ENCODE assay signal across 8 cellular contexts in genomic region chr11:3423138-3423715, GRCh38. TPM values are rescaled to one million over a fixed set of nuclear protein-coding genes. Genes with fewer than 3 reads are reported as not detected.
DNase-seq lines count a peak whose midpoint lies in the region; ATAC-seq and TF ChIP-seq lines count a peak whose summit lies in the region.
"Not testable (repeated sequence)": the region's sequence is repeated elsewhere in the genome, so short reads cannot be mapped to it uniquely, and the experiment has no call there.

No MANE protein-coding gene starts in this region.

- H3K36me3 Mint-ChIP-seq in CD4-positive, CD25-positive, alpha-beta regulatory T cell; activated CD8-positive, alpha-beta T cell treated with anti-CD3 and anti-CD28 coated beads, Interleukin-2, amount 10 ng/mL, durations not matched to agents 7 days and 5 days (ENCODE audit: low read depth); dendritic cell treated with granulocyte-macrophage colony-stimulating factor and Interleukin-4, amounts not matched to agents 40 ng/mL and 50 ng/mL, for 4 days (ENCODE audit: low read depth): not testable (repeated sequence)

- H2AFZ ChIP-seq in neural cell (ENCODE audit: low read depth, low read length), result not testable (repeated sequence)

- H3K9ac ChIP-seq in neural cell (ENCODE audit: low read length), result peak overlapping the region; percentile 70

- H3K27me3 ChIP-seq in CD4-positive, CD25-positive, alpha-beta regulatory T cell (ENCODE audit: control insufficient read depth, insufficient read depth, low read length); HAP-1 (ENCODE audit: low read depth); neural cell (ENCODE audit: insufficient read depth, low read depth, low read length); thoracic aorta (replicated peaks; ENCODE audit: insufficient read depth): not testable (repeated sequence)

- CTCF ChIA-PET in activated CD8-positive, alpha-beta T cell treated with anti-CD3 and anti-CD28 coated beads, Interleukin-2, amount 10 ng/mL, durations not matched to agents 7 days and 5 days (lab: Charles Lee), result not testable (repeated sequence)

- not testable (repeated sequence) for TF ChIP-seq CTCF in neural cell (IDR thresholded peaks at IDR 0.05; ENCODE audit: poor library complexity, severe bottlenecking); thoracic aorta (IDR thresholded peaks at IDR 0.05)

- H4K20me1 ChIP-seq in neural cell (ENCODE audit: insufficient read depth), result not testable (repeated sequence)

- not testable (repeated sequence) for H3K36me3 ChIP-seq in CD4-positive, CD25-positive, alpha-beta regulatory T cell (ENCODE audit: control insufficient read depth, insufficient read depth, low read length); HAP-1 (replicated peaks); neural cell (ENCODE audit: insufficient read depth, low read length); thoracic aorta

- H3F3A ChIP-seq in neural cell (ENCODE audit: insufficient read depth, low read length, poor library complexity, severe bottlenecking), result not testable (repeated sequence)

- TF ChIP-seq RAD21 in neural cell (conservative IDR thresholded peaks at IDR 0.05), result not testable (repeated sequence)

- H3K9me3 Mint-ChIP-seq in CD4-positive, CD25-positive, alpha-beta regulatory T cell; activated CD8-positive, alpha-beta T cell treated with anti-CD3 and anti-CD28 coated beads, Interleukin-2, amount 10 ng/mL, durations not matched to agents 7 days and 5 days (ENCODE audit: insufficient read depth); dendritic cell treated with granulocyte-macrophage colony-stimulating factor and Interleukin-4, amounts not matched to agents 40 ng/mL and 50 ng/mL, for 4 days: not testable (repeated sequence)

- not testable (repeated sequence) for H3K4me1 ChIP-seq in CD4-positive, CD25-positive, alpha-beta regulatory T cell (ENCODE audit: control insufficient read depth, insufficient read depth, low read length, poor library complexity, severe bottlenecking); HAP-1; thoracic aorta (ENCODE audit: control insufficient read depth in 1 of 2, low read depth in 2 of 2)

- peak overlapping the region; percentile 93 to 96 (median 95) for H3K4me3 Mint-ChIP-seq in CD4-positive, CD25-positive, alpha-beta regulatory T cell
- H3K4me3 Mint-ChIP-seq in activated CD8-positive, alpha-beta T cell treated with anti-CD3 and anti-CD28 coated beads, Interleukin-2, amount 10 ng/mL, durations not matched to agents 7 days and 5 days, result peak overlapping the region; percentile 89
- peak overlapping the region; percentile 93 for H3K4me3 Mint-ChIP-seq in dendritic cell treated with granulocyte-macrophage colony-stimulating factor and Interleukin-4, amounts not matched to agents 40 ng/mL and 50 ng/mL, for 4 days

- peaks cover 0 to 20% (median 6%) of the 10 kb centered on the region in 4 donors for H3K4me1 Mint-ChIP-seq in CD4-positive, CD25-positive, alpha-beta regulatory T cell
- H3K4me1 Mint-ChIP-seq in activated CD8-positive, alpha-beta T cell treated with anti-CD3 and anti-CD28 coated beads, Interleukin-2, amount 10 ng/mL, durations not matched to agents 7 days and 5 days (ENCODE audit: low read depth), result peaks cover 12% of the 10 kb centered on the region
- H3K4me1 Mint-ChIP-seq in dendritic cell treated with granulocyte-macrophage colony-stimulating factor and Interleukin-4, amounts not matched to agents 40 ng/mL and 50 ng/mL, for 4 days (ENCODE audit: low read depth), result peaks cover 10% of the 10 kb centered on the region

- not testable (repeated sequence) for H3K9me2 ChIP-seq in neural cell (ENCODE audit: insufficient read depth, low read length)

- H3K4me2 ChIP-seq in neural cell (ENCODE audit: low read length), result not testable (repeated sequence)

- intact Hi-C loops in dendritic cell treated with granulocyte-macrophage colony-stimulating factor and Interleukin-4, amounts not matched to agents 40 ng/mL and 50 ng/mL, for 4 days (cut with micrococcal nuclease), result loop anchor here (2.0 kb wide), 1 partner anchor 44 kb away; the partner anchor contains the start of gene ZNF195

- ATAC-seq in CD4-positive, CD25-positive, alpha-beta regulatory T cell (ENCODE audit: low read depth in 2 of 2); activated CD8-positive, alpha-beta T cell treated with anti-CD3 and anti-CD28 coated beads, Interleukin-2, amount 10 ng/mL, durations not matched to agents 7 days and 5 days; thoracic aorta (ENCODE audit: insufficient number of reproducible peaks, low FRiP score, low read depth): not testable (repeated sequence)

- peak overlapping the region; percentile 86 for H3K27ac ChIP-seq in CD4-positive, CD25-positive, alpha-beta regulatory T cell (ENCODE audit: insufficient read depth, low read length, poor library complexity, severe bottlenecking)
- not testable (repeated sequence) for H3K27ac ChIP-seq in neural cell (ENCODE audit: low read length)
- peak overlapping the region in 1 of 2 donors; percentile 53 for H3K27ac ChIP-seq in thoracic aorta

- not testable (repeated sequence) for H3K79me2 ChIP-seq in neural cell (replicated peaks; ENCODE audit: insufficient read depth, low read length)

- DNase-seq in CD4-positive, CD25-positive, alpha-beta regulatory T cell; activated CD8-positive, alpha-beta T cell treated with anti-CD3 and anti-CD28 coated beads, Interleukin-2, amount 10 ng/mL, durations not matched to agents 7 days and 5 days; thoracic aorta (ENCODE audit: low spot score): not testable (repeated sequence)
- peak in 1 of 2 experiments; percentile 71 for DNase-seq in HAP-1 (ENCODE audit: low spot score in 2 of 2)
- DNase-seq in NCI-H748 treated with DMSO at 0.1 percent for 48 hours (lab: John Stamatoyannopoulos, UW), result peak; percentile 59

- not testable (repeated sequence) for H3K4me3 ChIP-seq in CD4-positive, CD25-positive, alpha-beta regulatory T cell (ENCODE audit: low read depth, low read length)
- H3K4me3 ChIP-seq in HAP-1 (peak overlapping the region; percentile 43), iPS-11a (ENCODE audit: low read depth, low read length) (peak overlapping the region; percentile 18), neural cell (ENCODE audit: low read length) (peak overlapping the region; percentile 70), thoracic aorta (peak overlapping the region; percentile 93)

- POLR2A ChIA-PET in activated CD8-positive, alpha-beta T cell treated with anti-CD3 and anti-CD28 coated beads, Interleukin-2, amount 10 ng/mL, durations not matched to agents 7 days and 5 days (lab: Charles Lee), result interaction anchor here (1.7 kb wide), 1 partner anchor 44 kb away, joined by 3 read pairs; the partner anchor contains the start of gene ZNF195

- in situ Hi-C loops in HAP-1 (cut with MboI; ENCODE audit: low sequenced_read_pairs), result loop anchor here (25.0 kb wide), 2 partner anchors 361 to 486 kb away; partner anchors contain the start of genes CARS1 and PHLDA2

- H3K27ac Mint-ChIP-seq in CD4-positive, CD25-positive, alpha-beta regulatory T cell, result peak overlapping the region in 2 of 3 donors; percentile 62 to 96
- H3K27ac Mint-ChIP-seq in activated CD8-positive, alpha-beta T cell treated with anti-CD3 and anti-CD28 coated beads, Interleukin-2, amount 10 ng/mL, durations not matched to agents 7 days and 5 days, result peak overlapping the region; percentile 7
- peak overlapping the region; percentile 99 for H3K27ac Mint-ChIP-seq in dendritic cell treated with granulocyte-macrophage colony-stimulating factor and Interleukin-4, amounts not matched to agents 40 ng/mL and 50 ng/mL, for 4 days

- H3K9me3 ChIP-seq in CD4-positive, CD25-positive, alpha-beta regulatory T cell (ENCODE audit: control insufficient read depth in 2 of 2, low read length in 2 of 2); HAP-1; neural cell (ENCODE audit: low read length); thoracic aorta: not testable (repeated sequence)

- TF ChIP-seq EP300 in neural cell (conservative IDR thresholded peaks at IDR 0.05; ENCODE audit: poor library complexity, severe bottlenecking), result not testable (repeated sequence)

- H3K27me3 Mint-ChIP-seq in CD4-positive, CD25-positive, alpha-beta regulatory T cell, result peaks cover 10% of the 10 kb centered on the region
- peaks cover 19% of the 10 kb centered on the region for H3K27me3 Mint-ChIP-seq in activated CD8-positive, alpha-beta T cell treated with anti-CD3 and anti-CD28 coated beads, Interleukin-2, amount 10 ng/mL, durations not matched to agents 7 days and 5 days (ENCODE audit: low read depth)
- peaks cover 58% of the 10 kb centered on the region for H3K27me3 Mint-ChIP-seq in dendritic cell treated with granulocyte-macrophage colony-stimulating factor and Interleukin-4, amounts not matched to agents 40 ng/mL and 50 ng/mL, for 4 days

TF ChIP-seq in neural cell, 6 proteins besides CTCF, POLR2A, EP300 and RAD21:
- peak; percentile 11 for TF ChIP-seq MXI1 (conservative IDR thresholded peaks at IDR 0.05; ENCODE audit: poor library complexity, severe bottlenecking)

RNA-seq across cellular contexts. Expression of gene ZNF195, which starts 44.3 kb away (rescaled TPM):
- 25.5 TPM for total RNA-seq in CD4-positive, CD25-positive, alpha-beta regulatory T cell
- 10 to 100 TPM; 23.1 to 31.3 (median 27.1) TPM for polyA plus RNA-seq in CD4-positive, CD25-positive, alpha-beta regulatory T cell
- total RNA-seq in activated CD8-positive, alpha-beta T cell treated with anti-CD3 and anti-CD28 coated beads, Interleukin-2, amount 10 ng/mL, durations not matched to agents 7 days and 5 days, result 10 to 100 TPM; 28.5 to 36.9 TPM
- 89.0 and 101 TPM in 2 replicates for polyA plus RNA-seq in neural cell
- 129 and 143 TPM in 2 replicates for polyA minus RNA-seq in neural cell
- total RNA-seq in thoracic aorta, result 10 to 100 TPM; 20.8 to 33.4 TPM

Comparison
In these comparisons a context has a peak if more than half of its experiments do, and no peak if none do; other contexts are left out.
1. H3K27ac Mint-ChIP-seq: peak in every context shown above with its lines; median percentile 99 in dendritic cell treated with granulocyte-macrophage colony-stimulating factor and Interleukin-4, amounts not matched to agents 40 ng/mL and 50 ng/mL, for 4 days; 79 in CD4-positive, CD25-positive, alpha-beta regulatory T cell; 7 in activated CD8-positive, alpha-beta T cell treated with anti-CD3 and anti-CD28 coated beads, Interleukin-2, amount 10 ng/mL, durations not matched to agents 7 days and 5 days.